ENCODE assay signal across 1 cellular context in genomic region chr1:51000160-51000559, GRCh38.
TF ChIP-seq lines count a peak whose summit lies in the region.

No MANE protein-coding gene starts in this region.

TF ChIP-seq in GM12878, 131 proteins besides CTCF, POLR2A, EP300 and RAD21 (continued from another document):
- TF ChIP-seq TCF12 (IDR thresholded peaks at IDR 0.05; ENCODE audit: low read depth, low read length) (0 out of 2 replicates have a peak, but pooled peaks have one; percentile 19), EGR1 (IDR thresholded peaks at IDR 0.05; ENCODE audit: borderline replicate concordance in 1 of 2, low read depth in 2 of 2, low read length in 2 of 2) (no peak), TCF3 (IDR thresholded peaks at IDR 0.05; ENCODE audit: borderline replicate concordance, insufficient read depth, low read depth, low read length) (peak; percentile 47; the same call in 1 of the 2 replicates), ZNF274 (IDR thresholded peaks at IDR 0.05; ENCODE audit: insufficient read depth, insufficient read length) (no peak), IRF3 (IDR thresholded peaks at IDR 0.05) (no peak), ZBTB4 (CRISPR knock-in tag; IDR thresholded peaks at IDR 0.05) (no peak), CREB1 (IDR thresholded peaks at IDR 0.05; ENCODE audit: low read depth) (no peak), ATF2 (IDR thresholded peaks at IDR 0.05; ENCODE audit: low read length) (peak; percentile 31; the same call in 1 of the 2 replicates), LARP7 (IDR thresholded peaks at IDR 0.05) (no peak)
